38 cellular contexts compared by ENCODE assay signal in genomic region chr7:71386200-71386599, GRCh38.
"Had no signal": no experiment of that assay in that cellular context is flagged by ENCODE, and none has a peak within 500 bp of the region (broad histone marks: within the 10 kb centered on the region; RNA-seq: fewer than 3 reads in every experiment).

No MANE protein-coding gene starts in this region.

- H3K4me1 Mint-ChIP-seq: activated CD4-positive, alpha-beta T cell treated with anti-CD3 and anti-CD28 coated beads for 36 hours; activated naive CD8-positive, alpha-beta T cell treated with anti-CD3 and anti-CD28 coated beads for 36 hours; activated T-helper 17 cell treated with anti-CD3 and anti-CD28 coated beads, Interleukin-2, amount 50 U/mL, for 72 hours had no signal

- H3K4me3 Mint-ChIP-seq: activated CD4-positive, alpha-beta memory T cell treated with anti-CD3 and anti-CD28 coated beads for 36 hours; activated CD4-positive, alpha-beta T cell treated with anti-CD3 and anti-CD28 coated beads for 36 hours; activated CD8-positive, alpha-beta T cell treated with anti-CD3 and anti-CD28 coated beads for 36 hours; activated naive CD4-positive, alpha-beta T cell treated with anti-CD3 and anti-CD28 coated beads for 36 hours; activated naive CD8-positive, alpha-beta T cell treated with anti-CD3 and anti-CD28 coated beads for 36 hours; activated T-cell treated with anti-CD3 and anti-CD28 coated beads, Interleukin-2, amount 50 U/mL, for 4 hours; activated T-cell treated with anti-CD3 and anti-CD28 coated beads, Interleukin-2, amount 50 U/mL, for 72 hours; activated T-helper 1 cell treated with anti-CD3 and anti-CD28 coated beads, Interleukin-12 subunit alpha, Interleukin-12 subunit beta, Interleukin-2, Interleukin-4 antibody, amounts not matched to agents 30 ng/mL and 10 ng/mL and 1 ng/mL, durations not matched to agents 14 hours and 24 hours and 36 hours; activated T-helper 17 cell treated with anti-CD3 and anti-CD28 coated beads, Interleukin-2, amount 50 U/mL, for 72 hours; T-helper 1 cell treated with Interleukin-12 subunit alpha and Interleukin-12 subunit beta and Interleukin-4 antibody, amounts not matched to agents 30 μg/mL and 1 μg/mL, for 36 hours; T-helper 2 cell treated with Interferon-gamma antibody and Interleukin-4, amounts not matched to agents 5 μg/mL and 100 μg/mL, for 36 hours had no signal

- H3K36me3 Mint-ChIP-seq: activated CD4-positive, alpha-beta memory T cell treated with anti-CD3 and anti-CD28 coated beads for 36 hours; activated naive CD8-positive, alpha-beta T cell treated with anti-CD3 and anti-CD28 coated beads for 36 hours had no signal

- H3K36me3 ChIP-seq: adrenal gland, brain microvascular endothelial cell, breast epithelium had no signal

- H3K9me3 ChIP-seq: adrenal gland had no signal

- FAIRE-seq: astrocyte, TTC549 had no signal

- H3K27ac Mint-ChIP-seq: activated CD4-positive, alpha-beta memory T cell treated with anti-CD3 and anti-CD28 coated beads for 36 hours; activated CD4-positive, alpha-beta T cell treated with anti-CD3 and anti-CD28 coated beads for 36 hours; activated CD8-positive, alpha-beta T cell treated with anti-CD3 and anti-CD28 coated beads for 36 hours; activated naive CD4-positive, alpha-beta T cell treated with anti-CD3 and anti-CD28 coated beads for 36 hours; activated naive CD4-positive, alpha-beta T cell treated with anti-CD3 and anti-CD28 coated beads, Interleukin-2, amount 50 U/mL, for 72 hours; activated naive CD8-positive, alpha-beta T cell treated with anti-CD3 and anti-CD28 coated beads for 36 hours; activated T-cell treated with anti-CD3 and anti-CD28 coated beads, Interleukin-2, amount 50 U/mL, for 72 hours; activated T-helper 1 cell treated with anti-CD3 and anti-CD28 coated beads, Interleukin-12 subunit alpha, Interleukin-12 subunit beta, Interleukin-2, Interleukin-4 antibody, amounts not matched to agents 30 ng/mL and 10 ng/mL and 1 ng/mL, durations not matched to agents 14 hours and 24 hours and 36 hours; activated T-helper 17 cell treated with anti-CD3 and anti-CD28 coated beads, Interleukin-2, amount 50 U/mL, for 72 hours; T-helper 1 cell treated with Interleukin-12 subunit alpha and Interleukin-12 subunit beta and Interleukin-4 antibody, amounts not matched to agents 30 μg/mL and 1 μg/mL, for 36 hours; T-helper 2 cell treated with Interferon-gamma antibody and Interleukin-4, amounts not matched to agents 5 μg/mL and 100 μg/mL, for 36 hours had no signal

- H3K4me3 ChIP-seq: adrenal gland, body of pancreas, breast epithelium had no signal

- H3K27ac ChIP-seq: adrenal gland, body of pancreas, brain microvascular endothelial cell, breast epithelium, VCaP had no signal

- ATAC-seq: activated CD4-positive, alpha-beta T cell treated with anti-CD3 and anti-CD28 coated beads for 36 hours; activated CD4-positive, CD25-positive, alpha-beta regulatory T cell treated with anti-CD3 and anti-CD28 coated beads, Interleukin-2, amount 50 U/mL, for 24 hours; activated CD8-positive, alpha-beta T cell treated with anti-CD3 and anti-CD28 coated beads for 36 hours; activated naive CD4-positive, alpha-beta T cell treated with anti-CD3 and anti-CD28 coated beads, Interleukin-2, amount 50 U/mL, for 72 hours; activated T-cell treated with anti-CD3 and anti-CD28 coated beads, Interleukin-2, amount 50 U/mL, for 4 hours; activated T-cell treated with anti-CD3 and anti-CD28 coated beads, Interleukin-2, amount 50 U/mL, for 72 hours; activated T-helper 17 cell treated with anti-CD3 and anti-CD28 coated beads, Interleukin-2, amount 50 U/mL, for 72 hours; body of pancreas had no signal

- H3K27me3 Mint-ChIP-seq: activated CD4-positive, alpha-beta memory T cell treated with anti-CD3 and anti-CD28 coated beads for 36 hours; activated CD4-positive, alpha-beta T cell treated with anti-CD3 and anti-CD28 coated beads for 36 hours; activated CD8-positive, alpha-beta T cell treated with anti-CD3 and anti-CD28 coated beads for 36 hours; activated naive CD8-positive, alpha-beta T cell treated with anti-CD3 and anti-CD28 coated beads for 36 hours; activated T-helper 17 cell treated with anti-CD3 and anti-CD28 coated beads, Interleukin-2, amount 50 U/mL, for 72 hours had no signal

- H3K4me1 ChIP-seq: adrenal gland, body of pancreas, breast epithelium had no signal

- H3K27me3 ChIP-seq: adrenal gland, body of pancreas, brain microvascular endothelial cell, breast epithelium had no signal

- DNase-seq: activated CD4-positive, alpha-beta memory T cell treated with anti-CD3 and anti-CD28 coated beads for 36 hours; activated CD4-positive, alpha-beta T cell treated with anti-CD3 and anti-CD28 coated beads for 1 hour; activated CD4-positive, alpha-beta T cell treated with anti-CD3 and anti-CD28 coated beads for 36 hours; activated CD4-positive, alpha-beta T cell treated with anti-CD3 and anti-CD28 coated beads for 48 hours; activated CD4-positive, alpha-beta T cell treated with anti-CD3 and anti-CD28 coated beads, Interleukin-2, amount 50 U/mL, for 1 hour; activated CD4-positive, alpha-beta T cell treated with anti-CD3 and anti-CD28 coated beads, Interleukin-2, amount 50 U/mL, for 4 hours; activated CD4-positive, CD25-positive, alpha-beta regulatory T cell; activated CD8-positive, alpha-beta memory T cell treated with anti-CD3 and anti-CD28 coated beads, Interleukin-2, amount 50 U/mL, for 4 hours; activated CD8-positive, alpha-beta T cell treated with anti-CD3 and anti-CD28 coated beads for 36 hours; activated effector memory CD4-positive, alpha-beta T cell treated with anti-CD3 and anti-CD28 coated beads, Interleukin-2, amount 50 U/mL, for 16 hours; activated gamma-delta T cell treated with Interleukin-2 at 50 U/mL for 16 hours; activated naive CD4-positive, alpha-beta T cell; activated naive CD4-positive, alpha-beta T cell treated with anti-CD3 and anti-CD28 coated beads for 36 hours; activated naive CD4-positive, alpha-beta T cell treated with anti-CD3 and anti-CD28 coated beads, Interleukin-2, amount 50 U/mL, for 16 hours; activated naive CD8-positive, alpha-beta T cell treated with anti-CD3 and anti-CD28 coated beads for 36 hours; activated T-cell treated with anti-CD3 and anti-CD28 coated beads for 4 hours; activated T-cell treated with anti-CD3 and anti-CD28 coated beads, Interleukin-2, amount 50 U/mL, for 1 hour; activated T-cell treated with anti-CD3 and anti-CD28 coated beads, Interleukin-2, amount 50 U/mL, for 4 hours; activated T-cell treated with anti-CD3 and anti-CD28 coated beads, Interleukin-2, amount 50 U/mL, for 72 hours; adrenal gland; amniotic stem cell; aorta; body of pancreas; brain microvascular endothelial cell; central memory CD4-positive, alpha-beta T cell; T-helper 1 cell; T-helper 2 cell; T-helper 9 cell had no signal
